In the genomic region with DNA sequence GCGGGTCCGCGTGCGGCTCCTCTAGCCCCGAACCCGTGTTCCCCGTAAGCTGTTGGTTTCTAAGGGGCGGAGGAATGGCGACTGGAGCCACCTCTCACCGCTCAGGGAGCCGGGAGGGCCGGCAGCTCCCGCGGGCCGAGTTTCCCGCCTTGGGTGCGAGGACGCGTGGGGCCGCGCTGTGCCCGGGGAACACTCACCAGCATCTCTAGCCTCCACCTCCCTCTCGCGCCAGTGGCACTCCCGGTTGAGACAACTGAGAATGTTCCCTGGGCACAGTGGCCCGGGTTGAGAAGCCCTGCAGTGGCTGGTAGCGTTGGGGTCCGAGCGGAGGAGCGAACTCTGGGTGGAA, we compare ENCODE assay signal across 8 cellular contexts. TPM values are rescaled to one million over a fixed set of nuclear protein-coding genes. Genes with fewer than 3 reads are reported as not detected.
DNase-seq lines count a peak whose midpoint lies in the region; ATAC-seq and TF ChIP-seq lines count a peak whose summit lies in the region.

No MANE protein-coding gene starts in this region.

- H3K9ac ChIP-seq in iPS-20b (ENCODE audit: low read depth, low read length): peak overlapping the region; percentile 87

- H3K4me3 ChIP-seq in adrenal gland: peak overlapping the region; percentile 32 to 69 (median 54)
- H3K4me3 ChIP-seq in iPS-20b (ENCODE audit: low read length): peak overlapping the region; percentile 84

- in situ Hi-C loops in G401 (cut with HindIII; ENCODE audit: low sequenced_read_pairs): no loop called here

- peak overlapping the region in 4 of 5 donors; percentile 62 to 91 (median 76) for H3K27ac ChIP-seq in adrenal gland
- H3K27ac ChIP-seq in iPS-20b (ENCODE audit: low read length): peak overlapping the region; percentile 65

- H3K4me1 ChIP-seq in adrenal gland (replicated peaks in 1 of 2) (peaks cover 9 to 17% of the 10 kb centered on the region in 2 donors), iPS-20b (ENCODE audit: insufficient read depth, low read length) (peaks cover 4% of the 10 kb centered on the region; the same call in 1 of the 2 replicates)

- no peak for TF ChIP-seq CTCF in adrenal gland (IDR thresholded peaks at IDR 0.05)

- TF ChIP-seq POLR2A in adrenal gland (IDR thresholded peaks at IDR 0.05) (no peak), GM18505 (IDR thresholded peaks at IDR 0.05; ENCODE audit: borderline replicate concordance, extremely low read depth, insufficient read depth, insufficient read length) (no peak)

- intact Hi-C loops in adrenal gland (cut with DNase I): no loop called here

- H3K9me3 ChIP-seq in adrenal gland (replicated peaks in 1 of 3) (no peaks in the 10 kb centered on the region), iPS-20b (ENCODE audit: insufficient read depth, low read depth, low read length) (no peaks in the 10 kb centered on the region)

- 0 to 1% (median 1%) methylated on average over 3 to 30 of the region's 30 CpGs for WGBS in adrenal gland, 4 donors

- H3K36me3 ChIP-seq in adrenal gland (replicated peaks in 1 of 2) (peaks cover 0 to 32% of the 10 kb centered on the region in 2 donors), iPS-20b (ENCODE audit: insufficient read depth, low read depth, low read length) (peaks cover 28% of the 10 kb centered on the region)

- DNase-seq in ELF-1 (ENCODE audit: low read depth, low spot score) (peak; percentile 24), adrenal gland (peak in 1 of 7 donors; percentile 36), G401 (ENCODE audit: low spot score) (no peak), superior temporal gyrus (ENCODE audit: extremely low spot score) (no peak)
- peak; percentile 36 for DNase-seq in stimulated activated naive CD8-positive, alpha-beta T cell treated with anti-CD3 and anti-CD28 coated beads, Interleukin-15, Interleukin-2, amounts not matched to agents 100 U/mL and 50 U/mL, for 24 hours

- no peaks in the 10 kb centered on the region for H3K27me3 ChIP-seq in adrenal gland
- H3K27me3 ChIP-seq in iPS-20b (ENCODE audit: insufficient read depth, low read length): no peaks in the 10 kb centered on the region

- ATAC-seq in HG03571 (IDR thresholded peaks at IDR 0.05; ENCODE audit: unreplicated experiment) (peak; percentile 5), GM18505 (IDR thresholded peaks at IDR 0.05; ENCODE audit: unreplicated experiment) (no peak)
- ATAC-seq in stimulated activated naive CD8-positive, alpha-beta T cell treated with anti-CD3 and anti-CD28 coated beads, Interleukin-15, Interleukin-2, amounts not matched to agents 100 U/mL and 50 U/mL, for 24 hours: no peak

RNA-seq across cellular contexts. Expression of gene TELO2, which starts 0.6 kb away (rescaled TPM):
- 10 to 100 TPM; 17.0 to 53.7 (median 23.7) TPM for total RNA-seq in adrenal gland
- 100 to 1,000 TPM in 1 of 3 donors, 10 to 100 TPM in 1, 1 to 10 TPM in 1; 1.3 to 173 (median 96.0) TPM for polyA plus RNA-seq in adrenal gland
- total RNA-seq in G401 (2014; rRNA removed; shearing (Covaris generic)): 86.9 and 97.8 TPM in 2 replicates

RNA-seq across cellular contexts. Expression of gene PTX4, which starts 5.0 kb away (rescaled TPM):
- 1 to 10 TPM in 2 of 8 donors, under 1 TPM in 4, not detected in 2; 0.39 to 1.4 (median 0.61) TPM for total RNA-seq in adrenal gland
- polyA plus RNA-seq in adrenal gland: under 1 TPM in 2 of 3 donors, not detected in 1; 0.16 to 0.17 TPM
- total RNA-seq in G401 (2014; rRNA removed; shearing (Covaris generic)): 0.61 TPM in 1 of 2 replicates, not detected in the other

RNA-seq across cellular contexts. Expression of gene CLCN7, which starts 18.9 kb away (rescaled TPM):
- 100 to 1,000 TPM in 5 of 8 donors, 10 to 100 TPM in 3; 83.8 to 243 (median 142) TPM for total RNA-seq in adrenal gland
- 100 to 1,000 TPM in 2 of 3 donors, 10 to 100 TPM in 1; 25.3 to 369 (median 133) TPM for polyA plus RNA-seq in adrenal gland
- total RNA-seq in G401 (2014; rRNA removed; shearing (Covaris generic)): 195 and 203 TPM in 2 replicates

RNA-seq across cellular contexts. Expression of gene TMEM204, which starts 39.7 kb away (rescaled TPM):
- 10 to 100 TPM; 20.1 to 77.2 (median 31.3) TPM for total RNA-seq in adrenal gland
- polyA plus RNA-seq in adrenal gland: 10 to 100 TPM in 2 of 3 donors, 1 to 10 TPM in 1; 7.4 to 30.7 (median 26.6) TPM
- total RNA-seq in G401 (2014; rRNA removed; shearing (Covaris generic)): not detected in 2 replicates

RNA-seq across cellular contexts. Expression of gene CCDC154, which starts 49.4 kb away (rescaled TPM):
- 1 to 10 TPM in 4 of 8 donors, under 1 TPM in 4; 0.28 to 3.1 (median 0.83) TPM for total RNA-seq in adrenal gland
- polyA plus RNA-seq in adrenal gland: 10 to 100 TPM in 2 of 3 donors, not detected in 1; 10.7 to 39.7 TPM
- total RNA-seq in G401 (2014; rRNA removed; shearing (Covaris generic)): 0.75 TPM in 1 of 2 replicates, not detected in the other

Comparison
In these comparisons a context has a peak if more than half of its experiments do, and no peak if none do; other contexts are left out.
1. DNase-seq: peak in ELF-1 (single experiment) and stimulated activated naive CD8-positive, alpha-beta T cell treated with anti-CD3 and anti-CD28 coated beads, Interleukin-15, Interleukin-2, amounts not matched to agents 100 U/mL and 50 U/mL, for 24 hours (single experiment); none in G401 (single experiment) and superior temporal gyrus (single experiment).